In genomic region chr12:12725086-12725955, GRCh38 we compare ENCODE assay signal across 8 cellular contexts. TPM values are rescaled to one million over a fixed set of nuclear protein-coding genes. Genes with fewer than 3 reads are reported as not detected.
A peak's percentile ranks its signal among the peaks of the same experiment; 100 is the strongest.
DNase-seq lines count a peak whose midpoint lies in the region; ATAC-seq, FAIRE-seq and TF ChIP-seq lines count a peak whose summit lies in the region.

No MANE protein-coding gene starts in this region.

- no peaks in the 10 kb centered on the region for H3K9me3 ChIP-seq in adrenal gland (replicated peaks in 1 of 3)
- no peaks in the 10 kb centered on the region for H3K9me3 ChIP-seq in upper lobe of right lung

- H3K27me3 ChIP-seq in adrenal gland (no peaks in the 10 kb centered on the region), upper lobe of right lung (no peaks in the 10 kb centered on the region)

- H3K4me1 ChIP-seq in adrenal gland (replicated peaks in 1 of 2): peaks cover 13 to 42% of the 10 kb centered on the region in 2 donors
- H3K4me1 ChIP-seq in upper lobe of right lung: peaks cover 27% of the 10 kb centered on the region

- peaks cover 0 to 18% of the 10 kb centered on the region in 2 donors for H3K36me3 ChIP-seq in adrenal gland (replicated peaks in 1 of 2)
- peaks cover 16% of the 10 kb centered on the region for H3K36me3 ChIP-seq in upper lobe of right lung

- peak overlapping the region; percentile 84 to 100 (median 97) for H3K27ac ChIP-seq in adrenal gland
- peak overlapping the region; percentile 98 for H3K27ac ChIP-seq in upper lobe of right lung

- WGBS in adrenal gland, 4 donors: 0 to 1% (median 0%) methylated on average over 60 to 93 of the region's 93 CpGs

- TF ChIP-seq CTCF in adrenal gland (IDR thresholded peaks at IDR 0.05): no peak
- TF ChIP-seq CTCF in upper lobe of right lung (IDR thresholded peaks at IDR 0.05): peak; percentile 21

- intact Hi-C loops in adrenal gland (cut with DNase I): no loop called here
- intact Hi-C loops in left cardiac atrium (cut with DNase I): loop anchor here in 1 of 2 donors (1.0 to 10.0 kb wide), 2 partner anchors 8 to 59 kb away; partner anchors contain the start of genes APOLD1 and CDKN1B
- intact Hi-C loops in posterior vena cava (cut with DNase I): no loop called here
- intact Hi-C loops in upper lobe of right lung (cut with DNase I): no loop called here

- peak; percentile 67 for DNase-seq in GM12891 (ENCODE audit: insufficient read length, low spot score)
- peak; percentile 93 for DNase-seq in NCI-H1417 treated with DMSO at 0.1 percent for 48 hours (lab: John Stamatoyannopoulos, UW)
- DNase-seq in SW480 (ENCODE audit: low spot score): peak; percentile 100
- DNase-seq in adrenal gland: peak; percentile 93 to 97 (median 96)
- DNase-seq in left cardiac atrium: peak; percentile 94
- DNase-seq in posterior vena cava (ENCODE audit: low spot score): peak; percentile 97
- DNase-seq in upper lobe of right lung: peak; percentile 95

- peak; percentile 67 for TF ChIP-seq POLR2A in GM12891 (IDR thresholded peaks at IDR 0.05; ENCODE audit: low read depth, low read length)
- peak; percentile 84 to 90 for TF ChIP-seq POLR2A in adrenal gland (IDR thresholded peaks at IDR 0.05)

- FAIRE-seq in GM12891 (lab: Jason Lieb, UNC): peak; percentile 91

- peak; percentile 72 for ATAC-seq in HG02798 (IDR thresholded peaks at IDR 0.05; ENCODE audit: poor library complexity, unreplicated experiment)
- ATAC-seq in left cardiac atrium: peak; percentile 83 to 87
- peak; percentile 90 for ATAC-seq in upper lobe of right lung

- peak overlapping the region; percentile 12 to 70 (median 62) for H3K4me3 ChIP-seq in adrenal gland
- peak overlapping the region; percentile 77 for H3K4me3 ChIP-seq in upper lobe of right lung

TF ChIP-seq in GM12891, 5 proteins besides CTCF, POLR2A, EP300 and RAD21:
- TF ChIP-seq SPI1 (IDR thresholded peaks at IDR 0.05; ENCODE audit: low read depth, low read length) (no peak), POU2F2 (IDR thresholded peaks at IDR 0.05; ENCODE audit: low read depth, low read length) (peak; percentile 47; the same call in 1 of the 2 replicates), TAF1 (IDR thresholded peaks at IDR 0.05; ENCODE audit: low read depth, low read length) (peak; percentile 84), POLR2AphosphoS5 (IDR thresholded peaks at IDR 0.05; ENCODE audit: low read depth, low read length) (peak; percentile 72; the same call in 1 of the 2 replicates), PAX5 (IDR thresholded peaks at IDR 0.05; ENCODE audit: insufficient read depth, low read length, severe bottlenecking) (peak; percentile 9)

RNA-seq across cellular contexts. Expression of gene CDKN1B, which starts 8.2 kb away (rescaled TPM):
- 11.8 TPM for polyA plus RNA-seq in GM12891 (2012; ENCODE audit: low read depth, missing spikeins)
- 10 to 100 TPM; 37.9 to 97.8 (median 71.1) TPM for total RNA-seq in adrenal gland
- 10 to 100 TPM; 18.2 to 80.3 (median 25.3) TPM for polyA plus RNA-seq in adrenal gland
- total RNA-seq in left cardiac atrium: 10 to 100 TPM; 23.7 to 42.4 TPM
- total RNA-seq in posterior vena cava: 10 to 100 TPM; 27.5 to 33.1 TPM
- total RNA-seq in upper lobe of right lung: 51.4 TPM

RNA-seq across cellular contexts. Expression of gene GPR19, which starts 29.3 kb away (rescaled TPM):
- polyA plus RNA-seq in GM12891 (2012; ENCODE audit: low read depth, missing spikeins): 1.4 TPM
- total RNA-seq in adrenal gland: 1 to 10 TPM in 2 of 8 donors, under 1 TPM in 3, not detected in 3; 0.56 to 1.1 (median 0.68) TPM
- 1 to 10 TPM in 2 of 3 donors, under 1 TPM in 1; 0.98 to 1.8 (median 1.1) TPM for polyA plus RNA-seq in adrenal gland
- total RNA-seq in left cardiac atrium: not detected
- not detected for total RNA-seq in posterior vena cava
- not detected for total RNA-seq in upper lobe of right lung

Comparison
In these comparisons a context has a peak if more than half of its experiments do, and no peak if none do; other contexts are left out.
1. Peak in every context shown above with its lines: DNase-seq, ATAC-seq, H3K4me3 ChIP-seq and H3K27ac ChIP-seq.